ENCODE assay signal across 13 cellular contexts in genomic region chr1:173414136-173414535, GRCh38.
DNase-seq lines count a peak whose midpoint lies in the region; ATAC-seq and TF ChIP-seq lines count a peak whose summit lies in the region.
"Had no signal": no experiment of that assay in that cellular context is flagged by ENCODE, and none has a peak within 500 bp of the region (broad histone marks: within the 10 kb centered on the region; RNA-seq: fewer than 3 reads in every experiment).

No MANE protein-coding gene starts in this region.

- H3K27ac Mint-ChIP-seq in natural killer cell: peak overlapping the region; percentile 9 to 34
- no peak overlapping the region for H3K27ac Mint-ChIP-seq in activated CD4-positive, alpha-beta T cell treated with anti-CD3 and anti-CD28 coated beads for 36 hours
- H3K27ac Mint-ChIP-seq: activated CD4-positive, alpha-beta memory T cell treated with anti-CD3 and anti-CD28 coated beads for 36 hours had no signal

- H3K36me3 Mint-ChIP-seq in natural killer cell: no peaks in the 10 kb centered on the region
- peaks cover 1% of the 10 kb centered on the region for H3K36me3 Mint-ChIP-seq in activated CD4-positive, alpha-beta T cell treated with anti-CD3 and anti-CD28 coated beads for 36 hours (ENCODE audit: low read depth)

- H3K4me3 Mint-ChIP-seq in natural killer cell: no peak overlapping the region
- no peak overlapping the region for H3K4me3 Mint-ChIP-seq in activated CD4-positive, alpha-beta T cell treated with anti-CD3 and anti-CD28 coated beads for 36 hours
- H3K4me3 Mint-ChIP-seq: activated CD4-positive, alpha-beta memory T cell treated with anti-CD3 and anti-CD28 coated beads for 36 hours had no signal

- intact Hi-C loops in natural killer cell (cut with micrococcal nuclease): loop anchor here (5.0 to 10.0 kb wide), 2 partner anchors 667 to 1331 kb away; no protein-coding TSS in a partner anchor
- intact Hi-C loops in activated CD4-positive, alpha-beta T cell treated with anti-CD3 and anti-CD28 coated beads for 36 hours (cut with DNase I, micrococcal nuclease): loop anchor here in 1 of 2 experiments (5.0 kb wide), 1 partner anchor 667 kb away; no protein-coding TSS in a partner anchor

- ATAC-seq in GM19035 (IDR thresholded peaks at IDR 0.05; ENCODE audit: unreplicated experiment): peak; percentile 43
- peak; percentile 39 for ATAC-seq in HG02610 (IDR thresholded peaks at IDR 0.05; ENCODE audit: unreplicated experiment)
- ATAC-seq in HG03520 (IDR thresholded peaks at IDR 0.05; ENCODE audit: unreplicated experiment): peak; percentile 48
- no peak for ATAC-seq in natural killer cell
- no peak for ATAC-seq in GM18870 (IDR thresholded peaks at IDR 0.05; ENCODE audit: unreplicated experiment)
- no peak for ATAC-seq in activated CD4-positive, alpha-beta T cell treated with anti-CD3 and anti-CD28 coated beads for 36 hours
- ATAC-seq: HepG2, left lung had no signal

- CTCF ChIA-PET in activated CD4-positive, alpha-beta T cell treated with anti-CD3 and anti-CD28 coated beads for 36 hours (lab: Charles Lee): interaction anchor here (0.9 to 3.8 kb wide), 2 partner anchors 15 to 1313 kb away, joined by 3 to 19 read pairs; no protein-coding TSS in a partner anchor

- H3K27me3 Mint-ChIP-seq in natural killer cell (ENCODE audit: low read depth in 2 of 2): no peaks in the 10 kb centered on the region
- no peaks in the 10 kb centered on the region for H3K27me3 Mint-ChIP-seq in activated CD4-positive, alpha-beta T cell treated with anti-CD3 and anti-CD28 coated beads for 36 hours
- H3K27me3 Mint-ChIP-seq: activated CD4-positive, alpha-beta memory T cell treated with anti-CD3 and anti-CD28 coated beads for 36 hours had no signal

- H3K4me1 Mint-ChIP-seq in natural killer cell: peaks cover 27 to 29% of the 10 kb centered on the region in 2 donors
- peaks cover 17% of the 10 kb centered on the region for H3K4me1 Mint-ChIP-seq in activated CD4-positive, alpha-beta T cell treated with anti-CD3 and anti-CD28 coated beads for 36 hours

- POLR2A ChIA-PET in activated CD4-positive, alpha-beta T cell treated with anti-CD3 and anti-CD28 coated beads for 36 hours (lab: Charles Lee): no interaction called here

- TF ChIP-seq CTCF in natural killer cell (IDR thresholded peaks at IDR 0.05): no peak

- H3K9me3 Mint-ChIP-seq in natural killer cell: no peaks in the 10 kb centered on the region
- H3K9me3 Mint-ChIP-seq in activated CD4-positive, alpha-beta T cell treated with anti-CD3 and anti-CD28 coated beads for 36 hours (ENCODE audit: low read depth): no peaks in the 10 kb centered on the region
- H3K9me3 Mint-ChIP-seq: activated CD4-positive, alpha-beta memory T cell treated with anti-CD3 and anti-CD28 coated beads for 36 hours had no signal

- DNase-seq in natural killer cell (no peak), NCI-H187 treated with DMSO at 0.1 percent for 48 hours (lab: John Stamatoyannopoulos, UW) (no peak)
- DNase-seq in activated naive CD4-positive, alpha-beta T cell (lab: John Stamatoyannopoulos, UW): no peak
- no peak for DNase-seq in activated CD4-positive, alpha-beta T cell treated with anti-CD3 and anti-CD28 coated beads for 36 hours
- DNase-seq: activated CD4-positive, alpha-beta memory T cell treated with anti-CD3 and anti-CD28 coated beads for 36 hours; GF-D8; left lung; stomach had no signal

Comparison
In these comparisons a context has a peak if more than half of its experiments do, and no peak if none do; other contexts are left out.
1. ATAC-seq: peak in GM19035 (single experiment), HG02610 (single experiment) and HG03520 (single experiment); none in natural killer cell (0 of 3), GM18870 (single experiment) and activated CD4-positive, alpha-beta T cell treated with anti-CD3 and anti-CD28 coated beads for 36 hours (single experiment).